Comparison of ENCODE assay signal across 1 cellular context in the genomic region with DNA sequence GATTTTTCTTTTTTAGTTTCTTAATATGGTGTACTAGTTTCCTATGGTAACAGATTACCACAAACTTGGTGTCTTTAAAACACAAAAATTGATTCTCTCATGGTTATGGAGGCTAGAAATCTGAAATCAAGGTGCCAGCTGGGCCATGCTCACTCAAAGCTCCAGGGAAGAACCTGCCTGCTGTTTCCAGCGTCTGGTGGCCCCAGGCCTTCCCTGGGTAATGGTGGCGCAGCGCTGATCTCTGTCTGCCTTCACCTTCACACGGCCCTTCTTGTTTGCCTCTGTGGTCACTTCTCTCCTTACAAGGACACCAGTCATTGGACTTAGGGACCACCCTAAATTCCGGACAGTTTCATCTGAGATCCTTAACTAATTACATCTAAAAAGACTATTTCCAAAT.
TF ChIP-seq lines count a peak whose summit lies in the region.

No MANE protein-coding gene starts in this region.

TF ChIP-seq in GM23338, 12 proteins besides CTCF, POLR2A, EP300 and RAD21 (continued from another document):
- TF ChIP-seq, protein P1, sequence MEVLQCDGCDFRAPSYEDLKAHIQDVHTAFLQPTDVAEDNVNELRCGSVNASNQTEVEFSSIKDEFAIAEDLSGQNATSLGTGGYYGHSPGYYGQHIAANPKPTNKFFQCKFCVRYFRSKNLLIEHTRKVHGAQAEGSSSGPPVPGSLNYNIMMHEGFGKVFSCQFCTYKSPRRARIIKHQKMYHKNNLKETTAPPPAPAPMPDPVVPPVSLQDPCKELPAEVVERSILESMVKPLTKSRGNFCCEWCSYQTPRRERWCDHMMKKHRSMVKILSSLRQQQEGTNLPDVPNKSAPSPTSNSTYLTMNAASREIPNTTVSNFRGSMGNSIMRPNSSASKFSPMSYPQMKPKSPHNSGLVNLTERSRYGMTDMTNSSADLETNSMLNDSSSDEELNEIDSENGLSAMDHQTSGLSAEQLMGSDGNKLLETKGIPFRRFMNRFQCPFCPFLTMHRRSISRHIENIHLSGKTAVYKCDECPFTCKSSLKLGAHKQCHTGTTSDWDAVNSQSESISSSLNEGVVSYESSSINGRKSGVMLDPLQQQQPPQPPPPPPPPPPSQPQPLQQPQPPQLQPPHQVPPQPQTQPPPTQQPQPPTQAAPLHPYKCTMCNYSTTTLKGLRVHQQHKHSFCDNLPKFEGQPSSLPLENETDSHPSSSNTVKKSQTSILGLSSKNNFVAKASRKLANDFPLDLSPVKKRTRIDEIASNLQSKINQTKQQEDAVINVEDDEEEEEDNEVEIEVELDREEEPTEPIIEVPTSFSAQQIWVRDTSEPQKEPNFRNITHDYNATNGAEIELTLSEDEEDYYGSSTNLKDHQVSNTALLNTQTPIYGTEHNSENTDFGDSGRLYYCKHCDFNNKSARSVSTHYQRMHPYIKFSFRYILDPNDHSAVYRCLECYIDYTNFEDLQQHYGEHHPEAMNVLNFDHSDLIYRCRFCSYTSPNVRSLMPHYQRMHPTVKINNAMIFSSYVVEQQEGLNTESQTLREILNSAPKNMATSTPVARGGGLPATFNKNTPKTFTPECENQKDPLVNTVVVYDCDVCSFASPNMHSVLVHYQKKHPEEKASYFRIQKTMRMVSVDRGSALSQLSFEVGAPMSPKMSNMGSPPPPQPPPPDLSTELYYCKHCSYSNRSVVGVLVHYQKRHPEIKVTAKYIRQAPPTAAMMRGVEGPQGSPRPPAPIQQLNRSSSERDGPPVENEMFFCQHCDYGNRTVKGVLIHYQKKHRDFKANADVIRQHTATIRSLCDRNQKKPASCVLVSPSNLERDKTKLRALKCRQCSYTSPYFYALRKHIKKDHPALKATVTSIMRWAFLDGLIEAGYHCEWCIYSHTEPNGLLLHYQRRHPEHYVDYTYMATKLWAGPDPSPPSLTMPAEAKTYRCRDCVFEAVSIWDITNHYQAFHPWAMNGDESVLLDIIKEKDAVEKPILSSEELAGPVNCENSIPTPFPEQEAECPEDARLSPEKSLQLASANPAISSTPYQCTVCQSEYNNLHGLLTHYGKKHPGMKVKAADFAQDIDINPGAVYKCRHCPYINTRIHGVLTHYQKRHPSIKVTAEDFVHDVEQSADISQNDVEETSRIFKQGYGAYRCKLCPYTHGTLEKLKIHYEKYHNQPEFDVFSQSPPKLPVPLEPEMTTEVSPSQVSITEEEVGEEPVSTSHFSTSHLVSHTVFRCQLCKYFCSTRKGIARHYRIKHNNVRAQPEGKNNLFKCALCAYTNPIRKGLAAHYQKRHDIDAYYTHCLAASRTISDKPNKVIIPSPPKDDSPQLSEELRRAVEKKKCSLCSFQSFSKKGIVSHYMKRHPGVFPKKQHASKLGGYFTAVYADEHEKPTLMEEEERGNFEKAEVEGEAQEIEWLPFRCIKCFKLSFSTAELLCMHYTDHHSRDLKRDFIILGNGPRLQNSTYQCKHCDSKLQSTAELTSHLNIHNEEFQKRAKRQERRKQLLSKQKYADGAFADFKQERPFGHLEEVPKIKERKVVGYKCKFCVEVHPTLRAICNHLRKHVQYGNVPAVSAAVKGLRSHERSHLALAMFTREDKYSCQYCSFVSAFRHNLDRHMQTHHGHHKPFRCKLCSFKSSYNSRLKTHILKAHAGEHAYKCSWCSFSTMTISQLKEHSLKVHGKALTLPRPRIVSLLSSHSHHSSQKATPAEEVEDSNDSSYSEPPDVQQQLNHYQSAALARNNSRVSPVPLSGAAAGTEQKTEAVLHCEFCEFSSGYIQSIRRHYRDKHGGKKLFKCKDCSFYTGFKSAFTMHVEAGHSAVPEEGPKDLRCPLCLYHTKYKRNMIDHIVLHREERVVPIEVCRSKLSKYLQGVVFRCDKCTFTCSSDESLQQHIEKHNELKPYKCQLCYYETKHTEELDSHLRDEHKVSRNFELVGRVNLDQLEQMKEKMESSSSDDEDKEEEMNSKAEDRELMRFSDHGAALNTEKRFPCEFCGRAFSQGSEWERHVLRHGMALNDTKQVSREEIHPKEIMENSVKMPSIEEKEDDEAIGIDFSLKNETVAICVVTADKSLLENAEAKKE (CRISPR knock-in tag; IDR thresholded peaks at IDR 0.05): no peak
- TF ChIP-seq JUNB (IDR thresholded peaks at IDR 0.05; ENCODE audit: unreplicated experiment) (no peak), CREB1 (CRISPR knock-in tag; IDR thresholded peaks at IDR 0.05; ENCODE audit: low read depth) (no peak), STAT1 (IDR thresholded peaks at IDR 0.05; ENCODE audit: unreplicated experiment) (no peak), ZNF331 (CRISPR knock-in tag; IDR thresholded peaks at IDR 0.05; ENCODE audit: low read depth) (no peak), EZH2phosphoT487 (IDR thresholded peaks at IDR 0.05; ENCODE audit: unreplicated experiment) (no peak), ZNF114 (CRISPR knock-in tag; IDR thresholded peaks at IDR 0.05) (no peak), POLR2AphosphoS5 (IDR thresholded peaks at IDR 0.05; ENCODE audit: low read depth) (no peak), NANOG (IDR thresholded peaks at IDR 0.05; ENCODE audit: borderline replicate concordance) (no peak), EZH2 (IDR thresholded peaks at IDR 0.05; ENCODE audit: low read depth, unreplicated experiment) (no peak)
- TF ChIP-seq, protein P2, sequence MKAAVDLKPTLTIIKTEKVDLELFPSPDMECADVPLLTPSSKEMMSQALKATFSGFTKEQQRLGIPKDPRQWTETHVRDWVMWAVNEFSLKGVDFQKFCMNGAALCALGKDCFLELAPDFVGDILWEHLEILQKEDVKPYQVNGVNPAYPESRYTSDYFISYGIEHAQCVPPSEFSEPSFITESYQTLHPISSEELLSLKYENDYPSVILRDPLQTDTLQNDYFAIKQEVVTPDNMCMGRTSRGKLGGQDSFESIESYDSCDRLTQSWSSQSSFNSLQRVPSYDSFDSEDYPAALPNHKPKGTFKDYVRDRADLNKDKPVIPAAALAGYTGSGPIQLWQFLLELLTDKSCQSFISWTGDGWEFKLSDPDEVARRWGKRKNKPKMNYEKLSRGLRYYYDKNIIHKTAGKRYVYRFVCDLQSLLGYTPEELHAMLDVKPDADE (IDR thresholded peaks at IDR 0.05): no peak
